In the genomic region with DNA sequence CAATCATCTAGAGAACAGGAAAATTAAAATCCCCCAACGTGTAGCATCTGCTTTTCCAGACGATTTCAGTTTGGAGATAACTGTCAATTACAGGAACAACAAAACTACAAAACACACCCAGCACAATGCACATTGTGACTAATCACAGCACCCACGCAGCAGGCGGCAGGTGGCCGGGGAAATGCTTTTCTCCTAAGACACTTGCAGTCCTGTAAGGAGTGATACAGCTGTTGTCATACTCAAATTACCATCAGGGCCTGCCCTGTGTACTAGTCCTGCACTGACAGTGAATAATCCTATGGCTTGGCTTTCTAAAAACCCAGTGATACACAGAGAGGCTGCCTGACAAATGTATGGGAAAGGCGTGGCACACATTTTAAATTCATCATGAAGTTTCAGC, we compare ENCODE assay signal across 18 cellular contexts. TPM values are rescaled to one million over a fixed set of nuclear protein-coding genes. Genes with fewer than 3 reads are reported as not detected.
DNase-seq lines count a peak whose midpoint lies in the region; ATAC-seq, FAIRE-seq and TF ChIP-seq lines count a peak whose summit lies in the region.
"Had no signal": no experiment of that assay in that cellular context is flagged by ENCODE, and none has a peak within 500 bp of the region (broad histone marks: within the 10 kb centered on the region; RNA-seq: fewer than 3 reads in every experiment).

No MANE protein-coding gene starts in this region.

- H3K27me3 ChIP-seq in heart right ventricle (peaks cover 0 to 5% (median 0%) of the 10 kb centered on the region in 7 donors), foreskin keratinocyte (peaks cover 2% of the 10 kb centered on the region)
- H3K27me3 ChIP-seq: colonic mucosa had no signal

- intact Hi-C loops in heart right ventricle (cut with DNase I) (no loop called here), Right ventricle myocardium superior (cut with DNase I) (no loop called here)

- peaks cover 0 to 8% (median 0%) of the 10 kb centered on the region in 11 donors for H3K9me3 ChIP-seq in heart right ventricle
- H3K9me3 ChIP-seq: colonic mucosa, neutrophil had no signal

- ATAC-seq in heart right ventricle (no peak), Right ventricle myocardium superior (ENCODE audit: poor library complexity) (no peak), foreskin keratinocyte (peak; percentile 68), GM18873 (IDR thresholded peaks at IDR 0.05; ENCODE audit: low FRiP score, unreplicated experiment) (no peak), GM18505 (IDR thresholded peaks at IDR 0.05; ENCODE audit: unreplicated experiment) (no peak)
- ATAC-seq in natural killer cell treated with Interleukin-12 subunit alpha and Interleukin-12 subunit beta and Interleukin-15 and Interleukin-18, amount 100 ng/mL, for 72 hours: no peak

- H3K27me3 Mint-ChIP-seq in natural killer cell treated with Interleukin-12 subunit alpha and Interleukin-12 subunit beta and Interleukin-15 and Interleukin-18, amount 100 ng/mL, for 72 hours: peaks cover 9 to 36% of the 10 kb centered on the region in 2 donors

- DNase-seq in heart right ventricle: no peak
- DNase-seq in Right ventricle myocardium superior: no peak
- peak; percentile 88 for DNase-seq in NCI-H748 treated with DMSO at 0.1 percent for 48 hours (lab: John Stamatoyannopoulos, UW)
- DNase-seq in foreskin keratinocyte: no peak
- peak; percentile 37 for DNase-seq in urothelium cell line (ENCODE audit: low spot score)
- DNase-seq in natural killer cell treated with Interleukin-12 subunit alpha and Interleukin-12 subunit beta and Interleukin-15 and Interleukin-18, amount 100 ng/mL, for 72 hours (ENCODE audit: low spot score): no peak
- DNase-seq: ACHN; activated CD4-positive, alpha-beta T cell treated with anti-CD3 and anti-CD28 coated beads, Interleukin-2, amount 50 U/mL, for 4 hours; Calu3; colonic mucosa; NCI-H226; T1000 had no signal

- no peak for TF ChIP-seq CTCF in heart right ventricle (IDR thresholded peaks at IDR 0.05)
- TF ChIP-seq CTCF in foreskin keratinocyte (conservative IDR thresholded peaks at IDR 0.05): no peak

- H3K4me3 ChIP-seq in heart right ventricle: no peak overlapping the region
- H3K4me3 ChIP-seq: colonic mucosa had no signal

- no peak for TF ChIP-seq POLR2A in GM18505 (IDR thresholded peaks at IDR 0.05; ENCODE audit: borderline replicate concordance, extremely low read depth, insufficient read depth, insufficient read length)

- WGBS in heart right ventricle, 2 donors: 65 to 66% methylated on average over 6 of the region's 6 CpGs

- H3K9me3 Mint-ChIP-seq in natural killer cell treated with Interleukin-12 subunit alpha and Interleukin-12 subunit beta and Interleukin-15 and Interleukin-18, amount 100 ng/mL, for 72 hours: peaks cover 9% of the 10 kb centered on the region
- H3K9me3 Mint-ChIP-seq: activated T-helper 1 cell treated with anti-CD3 and anti-CD28 coated beads, Interleukin-12 subunit alpha, Interleukin-12 subunit beta, Interleukin-2, Interleukin-4 antibody, amounts not matched to agents 30 ng/mL and 10 ng/mL and 1 ng/mL, durations not matched to agents 14 hours and 24 hours and 36 hours had no signal

- H3K4me1 ChIP-seq in heart right ventricle (peaks cover 0 to 60% (median 11%) of the 10 kb centered on the region in 9 donors), foreskin keratinocyte (no peaks in the 10 kb centered on the region)
- H3K4me1 ChIP-seq: colonic mucosa had no signal

- no peaks in the 10 kb centered on the region for H3K4me1 Mint-ChIP-seq in natural killer cell treated with Interleukin-12 subunit alpha and Interleukin-12 subunit beta and Interleukin-15 and Interleukin-18, amount 100 ng/mL, for 72 hours (ENCODE audit: low read depth in 2 of 2)

- no peak for FAIRE-seq in urothelium cell line (lab: Jason Lieb, UNC)

- no peak overlapping the region for H3K4me3 Mint-ChIP-seq in natural killer cell treated with Interleukin-12 subunit alpha and Interleukin-12 subunit beta and Interleukin-15 and Interleukin-18, amount 100 ng/mL, for 72 hours
- H3K4me3 Mint-ChIP-seq: activated T-helper 1 cell treated with anti-CD3 and anti-CD28 coated beads, Interleukin-12 subunit alpha, Interleukin-12 subunit beta, Interleukin-2, Interleukin-4 antibody, amounts not matched to agents 30 ng/mL and 10 ng/mL and 1 ng/mL, durations not matched to agents 14 hours and 24 hours and 36 hours had no signal

- no peaks in the 10 kb centered on the region for H3K36me3 ChIP-seq in heart right ventricle
- H3K36me3 ChIP-seq: colonic mucosa, neutrophil had no signal

- H3K27ac Mint-ChIP-seq in natural killer cell treated with Interleukin-12 subunit alpha and Interleukin-12 subunit beta and Interleukin-15 and Interleukin-18, amount 100 ng/mL, for 72 hours: no peak overlapping the region
- H3K27ac Mint-ChIP-seq: activated T-helper 1 cell treated with anti-CD3 and anti-CD28 coated beads, Interleukin-12 subunit alpha, Interleukin-12 subunit beta, Interleukin-2, Interleukin-4 antibody, amounts not matched to agents 30 ng/mL and 10 ng/mL and 1 ng/mL, durations not matched to agents 14 hours and 24 hours and 36 hours had no signal

- H3K27ac ChIP-seq in heart right ventricle (peak overlapping the region in 9 of 10 donors; percentile 26 to 81 (median 71)), foreskin keratinocyte (no peak overlapping the region)
- H3K27ac ChIP-seq: colonic mucosa, neutrophil had no signal

- peaks cover 4% of the 10 kb centered on the region for H3K36me3 Mint-ChIP-seq in natural killer cell treated with Interleukin-12 subunit alpha and Interleukin-12 subunit beta and Interleukin-15 and Interleukin-18, amount 100 ng/mL, for 72 hours

RNA-seq across cellular contexts. Expression of gene COBL, which starts 37.8 kb away (rescaled TPM):
- total RNA-seq in heart right ventricle (100 to 1,000 TPM in 2 of 10 donors, 10 to 100 TPM in 8; 60.3 to 109 (median 90.6) TPM), Right ventricle myocardium superior (76.5 TPM), foreskin keratinocyte (0.78 and 1.4 TPM in 2 replicates)
- polyA plus RNA-seq in heart right ventricle (10 to 100 TPM; 15.5 to 25.6 TPM), foreskin keratinocyte (0.21 and 0.66 TPM in 2 replicates)
- total RNA-seq in natural killer cell treated with Interleukin-12 subunit alpha and Interleukin-12 subunit beta and Interleukin-15 and Interleukin-18, amount 100 ng/mL, for 72 hours: not detected
- total RNA-seq: activated T-helper 1 cell treated with anti-CD3 and anti-CD28 coated beads, Interleukin-12 subunit alpha, Interleukin-12 subunit beta, Interleukin-2, Interleukin-4 antibody, amounts not matched to agents 30 ng/mL and 10 ng/mL and 1 ng/mL, durations not matched to agents 14 hours and 24 hours and 36 hours; lung microvascular endothelial cell; RPMI7951 had no signal

Comparison
In these comparisons a context has a peak if more than half of its experiments do, and no peak if none do; other contexts are left out.
1. DNase-seq: peak in NCI-H748 treated with DMSO at 0.1 percent for 48 hours (single experiment) and urothelium cell line (single experiment); none in heart right ventricle (0 of 2), Right ventricle myocardium superior (single experiment), foreskin keratinocyte (0 of 2) and natural killer cell treated with Interleukin-12 subunit alpha and Interleukin-12 subunit beta and Interleukin-15 and Interleukin-18, amount 100 ng/mL, for 72 hours (single experiment).
2. RNA of gene COBL, which starts 37.8 kb away (total RNA-seq): 60.3 to 109 TPM in heart right ventricle and 76.5 TPM in Right ventricle myocardium superior (single experiment); 0.78 to 1.4 TPM in foreskin keratinocyte and not detected in natural killer cell treated with Interleukin-12 subunit alpha and Interleukin-12 subunit beta and Interleukin-15 and Interleukin-18, amount 100 ng/mL, for 72 hours; every median in the first group is over 10 times any median in the second.